Comparison of ENCODE assay signal across 1 cellular context in the genomic region with DNA sequence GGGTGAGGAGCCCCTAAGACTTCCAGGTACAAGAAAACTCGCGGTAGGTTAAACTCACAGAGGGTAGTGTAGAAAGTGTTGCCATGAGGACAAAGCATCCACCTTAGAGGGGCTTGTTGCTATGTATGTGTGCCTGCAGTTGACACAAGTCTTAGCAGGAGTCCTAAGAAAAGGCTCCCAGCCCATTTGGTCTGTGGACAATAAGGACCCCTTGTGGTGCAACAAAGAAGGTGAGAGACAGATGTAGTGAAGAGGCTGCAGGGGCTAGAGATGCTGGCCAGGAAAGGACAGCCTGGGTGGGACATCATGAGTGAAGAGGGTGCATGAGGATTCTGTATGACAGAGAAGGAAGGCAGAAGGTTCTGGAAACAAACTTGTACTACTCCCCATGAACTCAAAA.
A peak's percentile ranks its signal among the peaks of the same experiment; 100 is the strongest.
TF ChIP-seq lines count a peak whose summit lies in the region.

No MANE protein-coding gene starts in this region.

TF ChIP-seq in K562, 482 proteins besides CTCF, POLR2A, EP300 and RAD21 (continues in another document):
- peak in 1 of 2 experiments; percentile 30; a peak in 1 of 4 replicates for TF ChIP-seq RCOR1 (IDR thresholded peaks at IDR 0.05; ENCODE audit: borderline replicate concordance in 1 of 2, low read depth in 2 of 2, low read length in 2 of 2)
- TF ChIP-seq JUND (IDR thresholded peaks at IDR 0.05; ENCODE audit: borderline replicate concordance, low read depth, low read length) = no peak
- no peak for TF ChIP-seq JUND (tag; IDR thresholded peaks at IDR 0.05; ENCODE audit: borderline replicate concordance, low read depth, low read length)
- no peak for TF ChIP-seq POLR2B (IDR thresholded peaks at IDR 0.05; ENCODE audit: low read depth, partially characterized antibody)
- peak; percentile 70; the same call in 1 of the 2 replicates for TF ChIP-seq CC2D1A (IDR thresholded peaks at IDR 0.05)
- no peak for TF ChIP-seq PHB2 (IDR thresholded peaks at IDR 0.05; ENCODE audit: low read depth)
- TF ChIP-seq, protein P1, sequence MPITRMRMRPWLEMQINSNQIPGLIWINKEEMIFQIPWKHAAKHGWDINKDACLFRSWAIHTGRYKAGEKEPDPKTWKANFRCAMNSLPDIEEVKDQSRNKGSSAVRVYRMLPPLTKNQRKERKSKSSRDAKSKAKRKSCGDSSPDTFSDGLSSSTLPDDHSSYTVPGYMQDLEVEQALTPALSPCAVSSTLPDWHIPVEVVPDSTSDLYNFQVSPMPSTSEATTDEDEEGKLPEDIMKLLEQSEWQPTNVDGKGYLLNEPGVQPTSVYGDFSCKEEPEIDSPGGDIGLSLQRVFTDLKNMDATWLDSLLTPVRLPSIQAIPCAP (CRISPR knock-in tag; IDR thresholded peaks at IDR 0.05; ENCODE audit: borderline replicate concordance) = no peak
- TF ChIP-seq SMC3 (conservative IDR thresholded peaks at IDR 0.05; ENCODE audit: insufficient read depth, low read depth, low read length) = peak; percentile 75
- TF ChIP-seq NONO (IDR thresholded peaks at IDR 0.05; ENCODE audit: low read depth in 2 of 2, low read length in 1 of 2) = no peak
- no peak for TF ChIP-seq MCM3 (IDR thresholded peaks at IDR 0.05)
- TF ChIP-seq CTBP1 (IDR thresholded peaks at IDR 0.05; ENCODE audit: borderline replicate concordance) = no peak
- no peak for TF ChIP-seq KDM2B (CRISPR knock-in tag; IDR thresholded peaks at IDR 0.05)
- TF ChIP-seq, protein P2, sequence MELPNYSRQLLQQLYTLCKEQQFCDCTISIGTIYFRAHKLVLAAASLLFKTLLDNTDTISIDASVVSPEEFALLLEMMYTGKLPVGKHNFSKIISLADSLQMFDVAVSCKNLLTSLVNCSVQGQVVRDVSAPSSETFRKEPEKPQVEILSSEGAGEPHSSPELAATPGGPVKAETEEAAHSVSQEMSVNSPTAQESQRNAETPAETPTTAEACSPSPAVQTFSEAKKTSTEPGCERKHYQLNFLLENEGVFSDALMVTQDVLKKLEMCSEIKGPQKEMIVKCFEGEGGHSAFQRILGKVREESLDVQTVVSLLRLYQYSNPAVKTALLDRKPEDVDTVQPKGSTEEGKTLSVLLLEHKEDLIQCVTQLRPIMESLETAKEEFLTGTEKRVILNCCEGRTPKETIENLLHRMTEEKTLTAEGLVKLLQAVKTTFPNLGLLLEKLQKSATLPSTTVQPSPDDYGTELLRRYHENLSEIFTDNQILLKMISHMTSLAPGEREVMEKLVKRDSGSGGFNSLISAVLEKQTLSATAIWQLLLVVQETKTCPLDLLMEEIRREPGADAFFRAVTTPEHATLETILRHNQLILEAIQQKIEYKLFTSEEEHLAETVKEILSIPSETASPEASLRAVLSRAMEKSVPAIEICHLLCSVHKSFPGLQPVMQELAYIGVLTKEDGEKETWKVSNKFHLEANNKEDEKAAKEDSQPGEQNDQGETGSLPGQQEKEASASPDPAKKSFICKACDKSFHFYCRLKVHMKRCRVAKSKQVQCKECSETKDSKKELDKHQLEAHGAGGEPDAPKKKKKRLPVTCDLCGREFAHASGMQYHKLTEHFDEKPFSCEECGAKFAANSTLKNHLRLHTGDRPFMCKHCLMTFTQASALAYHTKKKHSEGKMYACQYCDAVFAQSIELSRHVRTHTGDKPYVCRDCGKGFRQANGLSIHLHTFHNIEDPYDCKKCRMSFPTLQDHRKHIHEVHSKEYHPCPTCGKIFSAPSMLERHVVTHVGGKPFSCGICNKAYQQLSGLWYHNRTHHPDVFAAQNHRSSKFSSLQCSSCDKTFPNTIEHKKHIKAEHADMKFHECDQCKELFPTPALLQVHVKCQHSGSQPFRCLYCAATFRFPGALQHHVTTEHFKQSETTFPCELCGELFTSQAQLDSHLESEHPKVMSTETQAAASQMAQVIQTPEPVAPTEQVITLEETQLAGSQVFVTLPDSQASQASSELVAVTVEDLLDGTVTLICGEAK (IDR thresholded peaks at IDR 0.05) = no peak
- TF ChIP-seq, protein P2 (CRISPR knock-in tag; IDR thresholded peaks at IDR 0.05) = no peak
- peak; percentile 69; the same call in 1 of the 2 replicates for TF ChIP-seq STAG1 (CRISPR knock-in tag; IDR thresholded peaks at IDR 0.05; ENCODE audit: borderline replicate concordance)
- 0 out of 2 replicates have a peak, but pooled peaks have one; percentile 12 for TF ChIP-seq RB1 (IDR thresholded peaks at IDR 0.05; ENCODE audit: low read depth)
- TF ChIP-seq TEAD1 (CRISPR knock-in tag; IDR thresholded peaks at IDR 0.05) = no peak
- no peak for TF ChIP-seq GTF2F1 (IDR thresholded peaks at IDR 0.05; ENCODE audit: low read depth, low read length)
- no peak for TF ChIP-seq ZNF282 (CRISPR knock-in tag; IDR thresholded peaks at IDR 0.05)
- TF ChIP-seq PHB (CRISPR knock-in tag; IDR thresholded peaks at IDR 0.05) = no peak
- TF ChIP-seq ATF1 (CRISPR knock-in tag; IDR thresholded peaks at IDR 0.05) = no peak
- TF ChIP-seq ATF1 (tag; IDR thresholded peaks at IDR 0.05) = no peak
- no peak for TF ChIP-seq ZNF140 (CRISPR knock-in tag; IDR thresholded peaks at IDR 0.05)
- no peak for TF ChIP-seq ATF7 (IDR thresholded peaks at IDR 0.05)
- TF ChIP-seq, protein P3, sequence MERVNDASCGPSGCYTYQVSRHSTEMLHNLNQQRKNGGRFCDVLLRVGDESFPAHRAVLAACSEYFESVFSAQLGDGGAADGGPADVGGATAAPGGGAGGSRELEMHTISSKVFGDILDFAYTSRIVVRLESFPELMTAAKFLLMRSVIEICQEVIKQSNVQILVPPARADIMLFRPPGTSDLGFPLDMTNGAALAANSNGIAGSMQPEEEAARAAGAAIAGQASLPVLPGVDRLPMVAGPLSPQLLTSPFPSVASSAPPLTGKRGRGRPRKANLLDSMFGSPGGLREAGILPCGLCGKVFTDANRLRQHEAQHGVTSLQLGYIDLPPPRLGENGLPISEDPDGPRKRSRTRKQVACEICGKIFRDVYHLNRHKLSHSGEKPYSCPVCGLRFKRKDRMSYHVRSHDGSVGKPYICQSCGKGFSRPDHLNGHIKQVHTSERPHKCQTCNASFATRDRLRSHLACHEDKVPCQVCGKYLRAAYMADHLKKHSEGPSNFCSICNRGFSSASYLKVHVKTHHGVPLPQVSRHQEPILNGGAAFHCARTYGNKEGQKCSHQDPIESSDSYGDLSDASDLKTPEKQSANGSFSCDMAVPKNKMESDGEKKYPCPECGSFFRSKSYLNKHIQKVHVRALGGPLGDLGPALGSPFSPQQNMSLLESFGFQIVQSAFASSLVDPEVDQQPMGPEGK (CRISPR knock-in tag; IDR thresholded peaks at IDR 0.05; ENCODE audit: borderline replicate concordance) = no peak
- TF ChIP-seq ZNF764 (CRISPR knock-in tag; IDR thresholded peaks at IDR 0.05; ENCODE audit: low read depth) = no peak
- TF ChIP-seq MXI1 (IDR thresholded peaks at IDR 0.05; ENCODE audit: low read depth, low read length) = no peak
- peak; percentile 54; the same call in 1 of the 2 replicates for TF ChIP-seq ARID2 (IDR thresholded peaks at IDR 0.05)
- no peak for TF ChIP-seq TOE1 (IDR thresholded peaks at IDR 0.05; ENCODE audit: borderline replicate concordance)
- no peak for TF ChIP-seq TOE1 (CRISPR knock-in tag; IDR thresholded peaks at IDR 0.05; ENCODE audit: borderline replicate concordance, low read depth)
- TF ChIP-seq NFXL1 (CRISPR knock-in tag; IDR thresholded peaks at IDR 0.05) = no peak
- TF ChIP-seq ZFP36 (IDR thresholded peaks at IDR 0.05; ENCODE audit: low read depth, low read length, partially characterized antibody) = peak; percentile 24
- TF ChIP-seq RBM17 (IDR thresholded peaks at IDR 0.05; ENCODE audit: borderline replicate concordance, low read depth, low read length) = no peak
- TF ChIP-seq FOSL1 (tag; conservative IDR thresholded peaks at IDR 0.05) = no peak
- TF ChIP-seq ZNF717 (CRISPR knock-in tag; IDR thresholded peaks at IDR 0.05) = no peak
- no peak for TF ChIP-seq ELF1 (tag; IDR thresholded peaks at IDR 0.05)
- no peak for TF ChIP-seq ZNF347 (CRISPR knock-in tag; IDR thresholded peaks at IDR 0.05; ENCODE audit: low read depth)
- TF ChIP-seq, protein P4, sequence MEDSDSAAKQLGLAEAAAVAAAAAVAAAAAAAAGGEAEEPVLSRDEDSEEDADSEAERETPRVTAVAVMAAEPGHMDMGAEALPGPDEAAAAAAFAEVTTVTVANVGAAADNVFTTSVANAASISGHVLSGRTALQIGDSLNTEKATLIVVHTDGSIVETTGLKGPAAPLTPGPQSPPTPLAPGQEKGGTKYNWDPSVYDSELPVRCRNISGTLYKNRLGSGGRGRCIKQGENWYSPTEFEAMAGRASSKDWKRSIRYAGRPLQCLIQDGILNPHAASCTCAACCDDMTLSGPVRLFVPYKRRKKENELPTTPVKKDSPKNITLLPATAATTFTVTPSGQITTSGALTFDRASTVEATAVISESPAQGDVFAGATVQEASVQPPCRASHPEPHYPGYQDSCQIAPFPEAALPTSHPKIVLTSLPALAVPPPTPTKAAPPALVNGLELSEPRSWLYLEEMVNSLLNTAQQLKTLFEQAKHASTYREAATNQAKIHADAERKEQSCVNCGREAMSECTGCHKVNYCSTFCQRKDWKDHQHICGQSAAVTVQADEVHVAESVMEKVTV (CRISPR knock-in tag; IDR thresholded peaks at IDR 0.05) = peak; percentile 88
- no peak for TF ChIP-seq ZC3H8 (IDR thresholded peaks at IDR 0.05)
- TF ChIP-seq, protein P5, sequence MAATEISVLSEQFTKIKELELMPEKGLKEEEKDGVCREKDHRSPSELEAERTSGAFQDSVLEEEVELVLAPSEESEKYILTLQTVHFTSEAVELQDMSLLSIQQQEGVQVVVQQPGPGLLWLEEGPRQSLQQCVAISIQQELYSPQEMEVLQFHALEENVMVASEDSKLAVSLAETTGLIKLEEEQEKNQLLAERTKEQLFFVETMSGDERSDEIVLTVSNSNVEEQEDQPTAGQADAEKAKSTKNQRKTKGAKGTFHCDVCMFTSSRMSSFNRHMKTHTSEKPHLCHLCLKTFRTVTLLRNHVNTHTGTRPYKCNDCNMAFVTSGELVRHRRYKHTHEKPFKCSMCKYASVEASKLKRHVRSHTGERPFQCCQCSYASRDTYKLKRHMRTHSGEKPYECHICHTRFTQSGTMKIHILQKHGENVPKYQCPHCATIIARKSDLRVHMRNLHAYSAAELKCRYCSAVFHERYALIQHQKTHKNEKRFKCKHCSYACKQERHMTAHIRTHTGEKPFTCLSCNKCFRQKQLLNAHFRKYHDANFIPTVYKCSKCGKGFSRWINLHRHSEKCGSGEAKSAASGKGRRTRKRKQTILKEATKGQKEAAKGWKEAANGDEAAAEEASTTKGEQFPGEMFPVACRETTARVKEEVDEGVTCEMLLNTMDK (IDR thresholded peaks at IDR 0.05; ENCODE audit: borderline replicate concordance, insufficient read depth, low read depth, low read length, poor library complexity, severe bottlenecking) = peak; percentile 13
- no peak for TF ChIP-seq CHD4 (IDR thresholded peaks at IDR 0.05; ENCODE audit: insufficient read depth, insufficient replicate concordance, low read depth, low read length, poor library complexity, severe bottlenecking)
- no peak for TF ChIP-seq RNF2 (IDR thresholded peaks at IDR 0.05)
- TF ChIP-seq SUPT5H (IDR thresholded peaks at IDR 0.05) = no peak
- no peak for TF ChIP-seq SMARCA5 (IDR thresholded peaks at IDR 0.05)
- no peak for TF ChIP-seq BDP1 (IDR thresholded peaks at IDR 0.05; ENCODE audit: insufficient read depth, insufficient read length)
- TF ChIP-seq, protein P6, sequence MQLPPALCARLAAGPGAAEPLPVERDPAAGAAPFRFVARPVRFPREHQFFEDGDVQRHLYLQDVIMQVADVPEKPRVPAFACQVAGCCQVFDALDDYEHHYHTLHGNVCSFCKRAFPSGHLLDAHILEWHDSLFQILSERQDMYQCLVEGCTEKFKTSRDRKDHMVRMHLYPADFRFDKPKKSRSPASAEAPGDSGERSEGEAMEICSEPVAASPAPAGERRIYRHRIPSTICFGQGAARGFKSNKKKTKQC (CRISPR knock-in tag; IDR thresholded peaks at IDR 0.05) = no peak
- TF ChIP-seq PTRF (tag; IDR thresholded peaks at IDR 0.05) = no peak
- peak; percentile 12 to 22; a peak in 1 of 4 replicates for TF ChIP-seq FOXK2 (conservative IDR thresholded peaks at IDR 0.05 in 1 of 2, IDR thresholded peaks at IDR 0.05 in 1 of 2; ENCODE audit: low read depth in 2 of 2)
- TF ChIP-seq FOXJ3 (CRISPR knock-in tag; IDR thresholded peaks at IDR 0.05) = 0 out of 2 replicates have a peak, but pooled peaks have one; percentile 28
- TF ChIP-seq SMARCB1 (IDR thresholded peaks at IDR 0.05; ENCODE audit: insufficient read length, low read depth) = no peak
- no peak for TF ChIP-seq ZNF584 (CRISPR knock-in tag; IDR thresholded peaks at IDR 0.05; ENCODE audit: low read depth)
